In genomic region chr1:169879034-169879835, GRCh38 we compare ENCODE assay signal across 19 cellular contexts. TPM values are rescaled to one million over a fixed set of nuclear protein-coding genes. Genes with fewer than 3 reads are reported as not detected.
DNase-seq lines count a peak whose midpoint lies in the region; ATAC-seq, FAIRE-seq and TF ChIP-seq lines count a peak whose summit lies in the region.
"Had no signal": no experiment of that assay in that cellular context is flagged by ENCODE, and none has a peak within 500 bp of the region (broad histone marks: within the 10 kb centered on the region; RNA-seq: fewer than 3 reads in every experiment).

No MANE protein-coding gene starts in this region.

- no peak overlapping the region for H3K27ac ChIP-seq in CD4-positive, CD25-positive, alpha-beta regulatory T cell (ENCODE audit: insufficient read depth, low read length, poor library complexity, severe bottlenecking)
- H3K27ac ChIP-seq in muscle layer of duodenum (ENCODE audit: low read length) (peak overlapping the region; percentile 19), WERI-Rb-1 (no peak overlapping the region)
- H3K27ac ChIP-seq: KMS-11, stomach had no signal

- DNase-seq in CD4-positive, CD25-positive, alpha-beta regulatory T cell: no peak
- DNase-seq in GM12891 (ENCODE audit: insufficient read length, low spot score) (no peak), activated B cell treated with CpG ODN at 0.5 μM for 24 hours (no peak), NCI-H524 treated with DMSO at 0.1 percent for 48 hours (lab: John Stamatoyannopoulos, UW) (no peak), dermis blood vessel endothelial cell (no peak), WERI-Rb-1 (no peak), middle frontal gyrus (ENCODE audit: extremely low spot score, low spot score) (no peak)
- DNase-seq: activated CD4-positive, alpha-beta T cell treated with anti-CD3 and anti-CD28 coated beads for 48 hours; activated naive CD4-positive, alpha-beta T cell treated with anti-CD3 and anti-CD28 coated beads for 36 hours; Caco-2; left colon; NCI-H1092 treated with DMSO at 0.1 percent for 48 hours; NCI-H748 treated with DMSO at 0.1 percent for 48 hours; stimulated activated CD4-positive, alpha-beta T cell treated with anti-CD3 and anti-CD28 coated beads, Interleukin-1b, Interleukin-23, amount 100 ng/mL, for 48 hours; stomach had no signal

- peak; percentile 31 for FAIRE-seq in GM12891 (lab: Jason Lieb, UNC)

- peaks cover 19 to 49% (median 30%) of the 10 kb centered on the region in 4 donors for H3K4me1 Mint-ChIP-seq in CD4-positive, CD25-positive, alpha-beta regulatory T cell
- H3K4me1 Mint-ChIP-seq in activated B cell treated with CpG ODN at 0.5 μM for 24 hours: peaks cover 41% of the 10 kb centered on the region

- H3K36me3 ChIP-seq in CD4-positive, CD25-positive, alpha-beta regulatory T cell (ENCODE audit: control insufficient read depth, insufficient read depth, low read length): peaks cover 60% of the 10 kb centered on the region
- H3K36me3 ChIP-seq in muscle layer of duodenum (ENCODE audit: control insufficient read depth in 1 of 2, insufficient read depth in 2 of 2, low read length in 2 of 2) (peaks cover 16 to 17% of the 10 kb centered on the region in 2 donors), WERI-Rb-1 (no peaks in the 10 kb centered on the region)

- H3K4me3 ChIP-seq in CD4-positive, CD25-positive, alpha-beta regulatory T cell (ENCODE audit: low read depth, low read length): peak overlapping the region; percentile 13
- H3K4me3 ChIP-seq in muscle layer of duodenum (ENCODE audit: low read depth in 1 of 2, low read length in 2 of 2) (no peak overlapping the region), WERI-Rb-1 (ENCODE audit: low read depth, low read length) (no peak overlapping the region)
- H3K4me3 ChIP-seq: stomach had no signal

- TF ChIP-seq CTCF in activated B cell treated with CpG ODN at 0.5 μM for 24 hours (IDR thresholded peaks at IDR 0.05): no peak
- TF ChIP-seq CTCF in WERI-Rb-1 (IDR thresholded peaks at IDR 0.05; ENCODE audit: low read depth, low read length): no peak

- peaks cover 2% of the 10 kb centered on the region for H3K4me1 ChIP-seq in CD4-positive, CD25-positive, alpha-beta regulatory T cell (ENCODE audit: control insufficient read depth, insufficient read depth, low read length, poor library complexity, severe bottlenecking)
- H3K4me1 ChIP-seq in muscle layer of duodenum (ENCODE audit: control insufficient read depth in 1 of 2, insufficient read depth in 2 of 2, low read length in 2 of 2): no peaks in the 10 kb centered on the region

- no peaks in the 10 kb centered on the region for H3K9me3 Mint-ChIP-seq in CD4-positive, CD25-positive, alpha-beta regulatory T cell
- no peaks in the 10 kb centered on the region for H3K9me3 Mint-ChIP-seq in activated B cell treated with CpG ODN at 0.5 μM for 24 hours
- H3K9me3 Mint-ChIP-seq: activated naive CD4-positive, alpha-beta T cell treated with anti-CD3 and anti-CD28 coated beads for 36 hours; brain had no signal

- CTCF ChIA-PET in activated B cell treated with CpG ODN at 0.5 μM for 24 hours (lab: Charles Lee): no interaction called here

- POLR2A ChIA-PET in activated B cell treated with CpG ODN at 0.5 μM for 24 hours (lab: Charles Lee): interaction anchor here (0.9 kb wide), 1 partner anchor 15 kb away, joined by 6 read pairs; the partner anchor contains the start of gene SCYL3

- TF ChIP-seq POLR2A in GM12891 (IDR thresholded peaks at IDR 0.05; ENCODE audit: low read depth, low read length): no peak

- no peaks in the 10 kb centered on the region for H3K27me3 ChIP-seq in CD4-positive, CD25-positive, alpha-beta regulatory T cell (ENCODE audit: control insufficient read depth, insufficient read depth, low read length)
- H3K27me3 ChIP-seq in muscle layer of duodenum (ENCODE audit: low read depth, low read length) (no peaks in the 10 kb centered on the region), WERI-Rb-1 (ENCODE audit: insufficient read depth, low read depth, severe bottlenecking) (no peaks in the 10 kb centered on the region)
- H3K27me3 ChIP-seq: stomach had no signal

- H3K36me3 Mint-ChIP-seq in CD4-positive, CD25-positive, alpha-beta regulatory T cell: peaks cover 55% of the 10 kb centered on the region
- peaks cover 56% of the 10 kb centered on the region for H3K36me3 Mint-ChIP-seq in activated B cell treated with CpG ODN at 0.5 μM for 24 hours (ENCODE audit: low read depth)

- no peak for ATAC-seq in CD4-positive, CD25-positive, alpha-beta regulatory T cell (ENCODE audit: low read depth in 2 of 2)
- no peak for ATAC-seq in activated B cell treated with CpG ODN at 0.5 μM for 24 hours (ENCODE audit: low read depth)
- ATAC-seq: left colon, sciatic nerve had no signal

- H3K27ac Mint-ChIP-seq in CD4-positive, CD25-positive, alpha-beta regulatory T cell: peak overlapping the region in 2 of 3 donors; percentile 13 to 20
- peak overlapping the region; percentile 71 for H3K27ac Mint-ChIP-seq in activated B cell treated with CpG ODN at 0.5 μM for 24 hours
- H3K27ac Mint-ChIP-seq: activated naive CD4-positive, alpha-beta T cell treated with anti-CD3 and anti-CD28 coated beads for 36 hours; brain had no signal

- H3K4me3 Mint-ChIP-seq in CD4-positive, CD25-positive, alpha-beta regulatory T cell: no peak overlapping the region
- H3K4me3 Mint-ChIP-seq in activated B cell treated with CpG ODN at 0.5 μM for 24 hours: peak overlapping the region; percentile 46
- H3K4me3 Mint-ChIP-seq: activated naive CD4-positive, alpha-beta T cell treated with anti-CD3 and anti-CD28 coated beads for 36 hours; brain had no signal

- intact Hi-C loops in activated B cell treated with CpG ODN at 0.5 μM for 24 hours (cut with micrococcal nuclease): no loop called here

- no peaks in the 10 kb centered on the region for H3K27me3 Mint-ChIP-seq in CD4-positive, CD25-positive, alpha-beta regulatory T cell
- no peaks in the 10 kb centered on the region for H3K27me3 Mint-ChIP-seq in activated B cell treated with CpG ODN at 0.5 μM for 24 hours
- H3K27me3 Mint-ChIP-seq: brain had no signal

- no peaks in the 10 kb centered on the region for H3K9me3 ChIP-seq in CD4-positive, CD25-positive, alpha-beta regulatory T cell (ENCODE audit: control insufficient read depth in 2 of 2, low read length in 2 of 2)
- H3K9me3 ChIP-seq in muscle layer of duodenum (ENCODE audit: control insufficient read depth in 1 of 2, low read length in 2 of 2) (no peaks in the 10 kb centered on the region), WERI-Rb-1 (ENCODE audit: severe bottlenecking) (no peaks in the 10 kb centered on the region)
- H3K9me3 ChIP-seq: Caco-2, stomach had no signal

TF ChIP-seq in GM12891, 5 proteins besides CTCF, POLR2A, EP300 and RAD21:
- no peak for TF ChIP-seq PAX5 (IDR thresholded peaks at IDR 0.05; ENCODE audit: insufficient read depth, low read length, severe bottlenecking)
- no peak for TF ChIP-seq POU2F2 (IDR thresholded peaks at IDR 0.05; ENCODE audit: low read depth, low read length)
- TF ChIP-seq SPI1 (IDR thresholded peaks at IDR 0.05; ENCODE audit: low read depth, low read length): no peak
- TF ChIP-seq POLR2AphosphoS5 (IDR thresholded peaks at IDR 0.05; ENCODE audit: low read depth, low read length): no peak
- TF ChIP-seq TAF1 (IDR thresholded peaks at IDR 0.05; ENCODE audit: low read depth, low read length): no peak

RNA-seq across cellular contexts. Expression of gene SCYL3, which starts 14.5 kb away (rescaled TPM):
- 14.0 TPM for total RNA-seq in CD4-positive, CD25-positive, alpha-beta regulatory T cell
- polyA plus RNA-seq in CD4-positive, CD25-positive, alpha-beta regulatory T cell: 10 to 100 TPM; 14.4 to 18.9 (median 15.1) TPM
- polyA plus RNA-seq in GM12891 (2012; ENCODE audit: low read depth, missing spikeins): 4.6 TPM
- total RNA-seq in activated B cell treated with CpG ODN at 0.5 μM for 24 hours (14.5 and 16.2 TPM in 2 replicates), dermis blood vessel endothelial cell (8.3 and 11.6 TPM in 2 replicates)
